Comparison of ENCODE assay signal across 19 cellular contexts in the genomic region with DNA sequence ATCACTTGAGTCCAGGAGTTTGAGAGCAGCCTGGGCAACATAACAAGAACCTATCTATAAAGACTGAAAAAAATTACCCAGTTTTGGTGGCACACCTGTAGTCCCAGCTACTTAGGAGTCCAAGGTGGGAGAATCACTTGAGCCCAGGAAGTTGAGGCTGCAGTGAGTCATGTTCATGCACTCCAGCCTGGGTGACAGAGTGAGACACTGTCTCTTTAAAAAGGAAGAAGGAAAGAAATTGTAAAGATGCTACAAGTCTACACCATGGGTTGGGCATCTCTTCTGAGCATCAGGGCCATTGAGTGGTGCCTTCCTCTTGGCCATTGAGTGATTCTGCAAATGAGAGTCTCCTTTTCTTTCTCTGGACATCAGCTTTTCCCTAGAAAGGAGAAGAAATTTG. TPM values are rescaled to one million over a fixed set of nuclear protein-coding genes. Genes with fewer than 3 reads are reported as not detected.
DNase-seq lines count a peak whose midpoint lies in the region; ATAC-seq, FAIRE-seq and TF ChIP-seq lines count a peak whose summit lies in the region.
"Had no signal": no experiment of that assay in that cellular context is flagged by ENCODE, and none has a peak within 500 bp of the region (broad histone marks: within the 10 kb centered on the region; RNA-seq: fewer than 3 reads in every experiment).

No MANE protein-coding gene starts in this region.

- H3F3A ChIP-seq in GM23338 (replicated peaks; ENCODE audit: low read depth): no peaks in the 10 kb centered on the region

- no peaks in the 10 kb centered on the region for H3K9me2 ChIP-seq in GM23338 (ENCODE audit: insufficient read depth)

- TF ChIP-seq CTCF in GM23338 (conservative IDR thresholded peaks at IDR 0.05; ENCODE audit: low read depth in 2 of 2): no peak
- TF ChIP-seq CTCF in K562 (IDR thresholded peaks at IDR 0.05 in 2 of 3, conservative IDR thresholded peaks at IDR 0.05 in 1 of 3; ENCODE audit: insufficient read depth in 2 of 3, low read depth in 1 of 3, low read length in 3 of 3): no peak
- TF ChIP-seq CTCF in keratinocyte (optimal IDR thresholded peaks at IDR 0.05 in 1 of 3, IDR thresholded peaks at IDR 0.05 in 1 of 3, conservative IDR thresholded peaks at IDR 0.05 in 1 of 3; ENCODE audit: extremely low read depth in 1 of 3, insufficient read depth in 2 of 3, low read length in 3 of 3): no peak
- TF ChIP-seq CTCF in gastrocnemius medialis (IDR thresholded peaks at IDR 0.05 in 4 of 5, conservative IDR thresholded peaks at IDR 0.05 in 1 of 5): no peak
- TF ChIP-seq CTCF in heart left ventricle (IDR thresholded peaks at IDR 0.05): no peak

- TF ChIP-seq EP300 in K562 (IDR thresholded peaks at IDR 0.05; ENCODE audit: low read length): no peak

- no TSS peak for BruUV-seq in K562 (replicated peaks; lab: Mats Ljungman, UMichigan)

- TF ChIP-seq POLR2A in K562 (conservative IDR thresholded peaks at IDR 0.05): no peak
- TF ChIP-seq POLR2A in gastrocnemius medialis (IDR thresholded peaks at IDR 0.05): no peak
- no peak for TF ChIP-seq POLR2A in heart left ventricle (IDR thresholded peaks at IDR 0.05)

- no peaks in the 10 kb centered on the region for H3K36me3 Mint-ChIP-seq in GM23338 (ENCODE audit: low read depth)
- H3K36me3 Mint-ChIP-seq: CD4-positive, CD25-positive, alpha-beta regulatory T cell; CD8-positive, alpha-beta memory T cell had no signal

- intact Hi-C loops in K562 (cut with micrococcal nuclease): no loop called here
- intact Hi-C loops in gastrocnemius medialis (cut with DNase I; ENCODE audit: low total_unique reads): no loop called here
- intact Hi-C loops in heart left ventricle (cut with DNase I): no loop called here
- intact Hi-C loops in aorta (cut with DNase I): no loop called here

- H3K27me3 ChIP-seq in GM23338 (ENCODE audit: insufficient read depth) (no peaks in the 10 kb centered on the region), K562 (ENCODE audit: control insufficient read depth in 2 of 2, insufficient read depth in 2 of 2, low read length in 2 of 2) (no peaks in the 10 kb centered on the region), keratinocyte (ENCODE audit: control insufficient read depth, extremely low read depth, insufficient read depth, low read length) (no peaks in the 10 kb centered on the region), gastrocnemius medialis (no peaks in the 10 kb centered on the region), heart left ventricle (no peaks in the 10 kb centered on the region), aorta (ENCODE audit: control insufficient read depth in 1 of 2, insufficient read depth in 2 of 2, low read length in 1 of 2) (no peaks in the 10 kb centered on the region)
- H3K27me3 ChIP-seq: BE2C had no signal

- POLR2A ChIA-PET in K562 (lab: Yijun Ruan, JAX): no interaction called here

- no peak overlapping the region for H3K4me3 Mint-ChIP-seq in GM23338
- H3K4me3 Mint-ChIP-seq: CD4-positive, CD25-positive, alpha-beta regulatory T cell; CD8-positive, alpha-beta memory T cell; HFFc6 had no signal

- H3K36me3 ChIP-seq in GM23338 (ENCODE audit: insufficient read depth) (no peaks in the 10 kb centered on the region), K562 (ENCODE audit: control insufficient read depth, insufficient read depth, low read length) (no peaks in the 10 kb centered on the region), keratinocyte (ENCODE audit: control insufficient read depth in 2 of 2, extremely low read depth in 1 of 2, insufficient read depth in 2 of 2, low read length in 2 of 2) (no peaks in the 10 kb centered on the region), gastrocnemius medialis (no peaks in the 10 kb centered on the region), heart left ventricle (no peaks in the 10 kb centered on the region), aorta (ENCODE audit: control insufficient read depth in 1 of 2, insufficient read depth in 2 of 2, low read length in 1 of 2) (no peaks in the 10 kb centered on the region)
- H3K36me3 ChIP-seq: BE2C had no signal

- H4K20me1 ChIP-seq in GM23338 (replicated peaks; ENCODE audit: insufficient read depth): no peaks in the 10 kb centered on the region
- no peaks in the 10 kb centered on the region for H4K20me1 ChIP-seq in K562 (replicated peaks; ENCODE audit: control insufficient read depth, insufficient read depth, low read length)
- no peaks in the 10 kb centered on the region for H4K20me1 ChIP-seq in keratinocyte (ENCODE audit: control insufficient read depth, extremely low read depth, insufficient read depth, low read length)

- in situ Hi-C loops in K562 (cut with MboI) (no loop called here), gastrocnemius medialis (cut with MboI; ENCODE audit: low sequenced_read_pairs in 4 of 4) (loop anchor here in 1 of 4 donors (10.0 kb wide), 1 partner anchor 138 kb away; no protein-coding TSS in a partner anchor)

- H3K27me3 Mint-ChIP-seq in GM23338 (ENCODE audit: insufficient read depth, low read depth, poor library complexity): peaks cover 2% of the 10 kb centered on the region

- H3K9ac ChIP-seq in K562 (ENCODE audit: insufficient read depth in 1 of 2, low read depth in 2 of 2, low read length in 2 of 2) (no peak overlapping the region), keratinocyte (ENCODE audit: control insufficient read depth, extremely low read depth, insufficient read depth, low read length) (no peak overlapping the region)

- no peaks in the 10 kb centered on the region for H3K9me3 Mint-ChIP-seq in GM23338
- H3K9me3 Mint-ChIP-seq: CD8-positive, alpha-beta memory T cell; HFFc6 had no signal

- CTCF ChIA-PET in K562 (lab: Yijun Ruan, JAX; ENCODE audit: low intra/inter-chr PET ratio): no interaction called here

- TF ChIP-seq RAD21 in K562 (CRISPR knock-in tag; conservative IDR thresholded peaks at IDR 0.05 in 1 of 2, IDR thresholded peaks at IDR 0.05 in 1 of 2): no peak

- no peaks in the 10 kb centered on the region for H3K9me1 ChIP-seq in K562 (ENCODE audit: control insufficient read depth, insufficient read depth, low read length)
- H3K9me1 ChIP-seq in keratinocyte (ENCODE audit: control insufficient read depth, extremely low read depth, insufficient read depth, low read length): no peaks in the 10 kb centered on the region

- no peak overlapping the region for H3K27ac ChIP-seq in GM23338 (ENCODE audit: low read depth)
- H3K27ac ChIP-seq in K562 (ENCODE audit: extremely low read depth, low read depth, low read length): no peak overlapping the region
- H3K27ac ChIP-seq in keratinocyte (ENCODE audit: control insufficient read depth, insufficient read depth, low read length): no peak overlapping the region
- H3K27ac ChIP-seq in gastrocnemius medialis: peak overlapping the region; percentile 15 to 56 (median 47)
- no peak overlapping the region for H3K27ac ChIP-seq in heart left ventricle
- no peak overlapping the region for H3K27ac ChIP-seq in aorta (ENCODE audit: low read depth in 1 of 2, low read length in 2 of 2)

- no peak overlapping the region for H3K27ac Mint-ChIP-seq in GM23338
- H3K27ac Mint-ChIP-seq: CD4-positive, CD25-positive, alpha-beta regulatory T cell; CD8-positive, alpha-beta memory T cell; HFFc6 had no signal

- H3K4me1 Mint-ChIP-seq in GM23338: peaks cover 13% of the 10 kb centered on the region

- 0 out of 2 replicates have a peak overlapping the region, but pooled peaks have one; percentile 43 for H2AFZ ChIP-seq in GM23338
- no peak overlapping the region for H2AFZ ChIP-seq in K562 (ENCODE audit: low read depth, low read length)
- H2AFZ ChIP-seq in keratinocyte (ENCODE audit: control insufficient read depth, low read length): no peak overlapping the region

- H3K4me3 ChIP-seq in GM23338 (no peak overlapping the region), K562 (no peak overlapping the region), keratinocyte (ENCODE audit: control insufficient read depth in 2 of 3, extremely low read depth in 1 of 3, insufficient read depth in 2 of 3, low read depth in 1 of 3, low read length in 3 of 3) (no peak overlapping the region), gastrocnemius medialis (no peak overlapping the region), heart left ventricle (no peak overlapping the region), aorta (ENCODE audit: low read length in 2 of 2) (no peak overlapping the region)

- H3K4me2 ChIP-seq in GM23338: no peak overlapping the region
- no peak overlapping the region for H3K4me2 ChIP-seq in K562 (ENCODE audit: insufficient read depth, low read length)
- peak overlapping the region; percentile 9 for H3K4me2 ChIP-seq in keratinocyte (ENCODE audit: control insufficient read depth, extremely low read depth, insufficient read depth, low read depth, low read length)

- DNase-seq in GM23338 (ENCODE audit: low spot score) (no peak), K562 (ENCODE audit: extremely low read depth in 1 of 4, low spot score in 3 of 4) (no peak), keratinocyte (ENCODE audit: low read depth, low spot score) (no peak), gastrocnemius medialis (no peak), heart left ventricle (no peak), aorta (no peak), NCI-H2081 treated with DMSO at 0.1 percent for 48 hours (lab: John Stamatoyannopoulos, UW) (no peak), DMS153 treated with DMSO at 0.1 percent for 48 hours (lab: John Stamatoyannopoulos, UW; ENCODE audit: unreplicated experiment) (no peak)
- DNase-seq: ACHN; BE2C; CD4-positive, CD25-positive, alpha-beta regulatory T cell; CD8-positive, alpha-beta memory T cell; COR-L47; DMS 273 treated with DMSO at 0.1 percent for 48 hours; GDM1; GOT3; H7; HFFc6 had no signal

- dilution Hi-C loops in keratinocyte (cut with MboI; ENCODE audit: extremely low pct_ligation_motif_present, low sequenced_read_pairs): no loop called here

- H3K4me1 ChIP-seq in GM23338 (ENCODE audit: insufficient read depth) (peaks cover 6% of the 10 kb centered on the region), K562 (replicated peaks in 1 of 2; ENCODE audit: control insufficient read depth in 2 of 2, insufficient read depth in 2 of 2, low read length in 2 of 2) (no peaks in the 10 kb centered on the region; a peak in 2 of 5 replicates), keratinocyte (ENCODE audit: control insufficient read depth, extremely low read depth, insufficient read depth, low read length) (peaks cover 23% of the 10 kb centered on the region), gastrocnemius medialis (peaks cover 20 to 25% of the 10 kb centered on the region in 2 donors), heart left ventricle (peaks cover 0 to 16% (median 5%) of the 10 kb centered on the region in 12 donors), aorta (ENCODE audit: control insufficient read depth in 1 of 2, insufficient read depth in 2 of 2, low read length in 2 of 2) (no peaks in the 10 kb centered on the region)
- H3K4me1 ChIP-seq: BE2C had no signal

- no peak for FAIRE-seq in K562 (lab: Jason Lieb, UNC)
- no peak for FAIRE-seq in keratinocyte (lab: Jason Lieb, UNC)

- H3K9me3 ChIP-seq in K562 (replicated peaks; ENCODE audit: control insufficient read depth, insufficient read depth, low read depth, low read length) (no peaks in the 10 kb centered on the region), keratinocyte (ENCODE audit: control insufficient read depth, low read depth, low read length) (no peaks in the 10 kb centered on the region), gastrocnemius medialis (no peaks in the 10 kb centered on the region), heart left ventricle (no peaks in the 10 kb centered on the region), aorta (ENCODE audit: control insufficient read depth, low read length) (no peaks in the 10 kb centered on the region)
- H3K9me3 ChIP-seq: BE2C had no signal

- ATAC-seq in GM23338: no peak
- no peak for ATAC-seq in K562
- no peak for ATAC-seq in gastrocnemius medialis
- ATAC-seq in heart left ventricle: no peak
- ATAC-seq in aorta (ENCODE audit: low FRiP score): no peak
- ATAC-seq: HCT116 had no signal

- H3K79me2 ChIP-seq in GM23338 (replicated peaks; ENCODE audit: insufficient read depth): no peaks in the 10 kb centered on the region
- no peaks in the 10 kb centered on the region for H3K79me2 ChIP-seq in K562 (ENCODE audit: control insufficient read depth, insufficient read depth, low read length)
- no peaks in the 10 kb centered on the region for H3K79me2 ChIP-seq in keratinocyte (ENCODE audit: control insufficient read depth, insufficient read depth, low read length)

RNA-seq across cellular contexts. Expression of gene MTMR3, which starts 15.7 kb away (rescaled TPM):
- 25.8 and 27.4 TPM in 2 replicates for total RNA-seq in GM23338 (2014; rRNA removed; shearing (Covaris generic))
- polyA plus RNA-seq in GM23338 (2016; fragmentation: Nextera tagmentation; extraction: Ambion mirVana) (4.4 and 5.2 TPM in 2 replicates), K562 (2011; rRNA removed) (13.7 and 20.0 TPM in 2 replicates), K562 (2014; fragmentation: Illumina TruSeq; extraction: Trizol) (10.7 and 12.0 TPM in 2 replicates), K562 (2014; fragmentation: Nextera tagmentation; extraction: Ambion mirVana) (1 to 10 TPM; 1.6 to 1.9 TPM), K562 (2014; rRNA removed) (6.9 and 8.3 TPM in 2 replicates), keratinocyte (16.4 to 22.1 TPM (median 16.5 TPM) in 3 replicates), heart left ventricle (10 to 100 TPM in 1 of 2 donors, 1 to 10 TPM in 1; 9.6 to 22.3 TPM), aorta (10 to 100 TPM in 1 of 2 donors, 1 to 10 TPM in 1; 5.3 to 21.6 TPM)
- total RNA-seq in K562 (2011; cell fraction: chromatin; rRNA removed; ENCODE audit: low replicate concordance): 79.8 and 96.2 TPM in 2 replicates
- total RNA-seq in K562 (2011; cell fraction: nucleolus; rRNA removed): 38.5 and 45.4 TPM in 2 replicates
- total RNA-seq in K562 (2011; cell fraction: nucleoplasm; rRNA removed): 55.1 and 55.5 TPM in 2 replicates
- total RNA-seq in K562 (2014; rRNA removed) (5.1 and 9.0 TPM in 2 replicates), K562 (2014; rRNA removed; fragmentation: Illumina TruSeq; extraction: Trizol) (7.1 and 8.3 TPM in 2 replicates), K562 (2015; rRNA removed; fragmentation: Illumina TruSeq; extraction: Trizol) (7.5 and 7.9 TPM in 2 replicates), K562 (2021) (12.3 and 13.6 TPM in 2 replicates), gastrocnemius medialis (10 to 100 TPM; 36.6 to 42.1 (median 37.1) TPM), heart left ventricle (10 to 100 TPM; 26.1 to 44.8 (median 36.7) TPM), aorta (10 to 100 TPM; 52.7 to 65.3 TPM)
- 8.9 and 12.3 TPM in 2 replicates for polyA plus RNA-seq in K562 (2011; cell fraction: cytosol; rRNA removed)
- 83.6 and 87.4 TPM in 2 replicates for polyA plus RNA-seq in K562 (2011; cell fraction: nucleus; rRNA removed)
- polyA plus RNA-seq in K562 (2012): 8.8 and 14.8 TPM in 2 replicates
- 17.3 and 19.5 TPM in 2 replicates for polyA minus RNA-seq in K562 (2011; rRNA and poly(A)+ RNA removed)
- polyA minus RNA-seq in K562 (2011; cell fraction: cytosol; rRNA and poly(A)+ RNA removed): 5.9 and 13.6 TPM in 2 replicates
- polyA minus RNA-seq in K562 (2011; cell fraction: nucleus; rRNA and poly(A)+ RNA removed): 13.2 and 26.2 TPM in 2 replicates
- polyA plus RNA-seq in keratinocyte (2011; ENCODE audit: low read depth): 12.4 TPM
- polyA plus RNA-seq in keratinocyte (2011; cell fraction: cytosol; rRNA removed): 13.5 and 14.9 TPM in 2 replicates
- 60.2 and 68.9 TPM in 2 replicates for polyA plus RNA-seq in keratinocyte (2011; cell fraction: nucleus; rRNA removed)
- 13.2 and 23.4 TPM in 2 replicates for polyA plus RNA-seq in keratinocyte (2012; ENCODE audit: low replicate concordance)
- polyA minus RNA-seq in keratinocyte: 52.0 to 64.4 TPM (median 64.3 TPM) in 3 replicates
- 22.3 TPM for polyA minus RNA-seq in keratinocyte (2011; cell fraction: cytosol; rRNA and poly(A)+ RNA removed)
- polyA minus RNA-seq in keratinocyte (2011; cell fraction: nucleus; rRNA and poly(A)+ RNA removed): 48.1 and 73.0 TPM in 2 replicates

RNA-seq across cellular contexts. Expression of gene ASCC2, which starts 29.2 kb away (rescaled TPM):
- total RNA-seq in GM23338 (2014; rRNA removed; shearing (Covaris generic)): 30.5 and 32.4 TPM in 2 replicates
- 31.3 and 34.6 TPM in 2 replicates for polyA plus RNA-seq in GM23338 (2016; fragmentation: Nextera tagmentation; extraction: Ambion mirVana)
- total RNA-seq in K562 (2011; cell fraction: chromatin; rRNA removed; ENCODE audit: low replicate concordance): 87.8 and 154 TPM in 2 replicates
- total RNA-seq in K562 (2011; cell fraction: nucleolus; rRNA removed): 77.8 and 91.1 TPM in 2 replicates
- 95.8 and 138 TPM in 2 replicates for total RNA-seq in K562 (2011; cell fraction: nucleoplasm; rRNA removed)
- 22.9 and 33.0 TPM in 2 replicates for total RNA-seq in K562 (2014; rRNA removed)
- 20.2 and 20.4 TPM in 2 replicates for total RNA-seq in K562 (2014; rRNA removed; fragmentation: Illumina TruSeq; extraction: Trizol)
- total RNA-seq in K562 (2015; rRNA removed; fragmentation: Illumina TruSeq; extraction: Trizol): 26.6 and 27.3 TPM in 2 replicates
- total RNA-seq in K562 (2021): 42.5 and 45.1 TPM in 2 replicates
- 26.8 and 34.4 TPM in 2 replicates for polyA plus RNA-seq in K562 (2011; rRNA removed)
- polyA plus RNA-seq in K562 (2011; cell fraction: cytosol; rRNA removed): 26.4 and 36.5 TPM in 2 replicates
- 47.8 and 75.5 TPM in 2 replicates for polyA plus RNA-seq in K562 (2011; cell fraction: nucleus; rRNA removed)
- 35.6 and 43.4 TPM in 2 replicates for polyA plus RNA-seq in K562 (2012)
- polyA plus RNA-seq in K562 (2014; fragmentation: Illumina TruSeq; extraction: Trizol): 46.7 and 47.4 TPM in 2 replicates
- polyA plus RNA-seq in K562 (2014; fragmentation: Nextera tagmentation; extraction: Ambion mirVana): 1 to 10 TPM; 4.0 TPM
- polyA plus RNA-seq in K562 (2014; rRNA removed): 33.8 and 36.2 TPM in 2 replicates
- 29.8 and 30.7 TPM in 2 replicates for polyA minus RNA-seq in K562 (2011; rRNA and poly(A)+ RNA removed)
- 24.3 and 25.7 TPM in 2 replicates for polyA minus RNA-seq in K562 (2011; cell fraction: cytosol; rRNA and poly(A)+ RNA removed)
- polyA minus RNA-seq in K562 (2011; cell fraction: nucleus; rRNA and poly(A)+ RNA removed): 22.9 and 27.5 TPM in 2 replicates
- polyA plus RNA-seq in keratinocyte: 50.7 to 53.0 TPM (median 51.3 TPM) in 3 replicates
- 88.8 TPM for polyA plus RNA-seq in keratinocyte (2011; ENCODE audit: low read depth)
- 60.0 and 60.8 TPM in 2 replicates for polyA plus RNA-seq in keratinocyte (2011; cell fraction: cytosol; rRNA removed)
- polyA plus RNA-seq in keratinocyte (2011; cell fraction: nucleus; rRNA removed): 91.2 and 115 TPM in 2 replicates
- polyA plus RNA-seq in keratinocyte (2012; ENCODE audit: low replicate concordance): 36.8 and 53.9 TPM in 2 replicates
- polyA minus RNA-seq in keratinocyte: 52.9 to 126 TPM (median 64.0 TPM) in 3 replicates
- 48.3 TPM for polyA minus RNA-seq in keratinocyte (2011; cell fraction: cytosol; rRNA and poly(A)+ RNA removed)
- 37.4 and 55.6 TPM in 2 replicates for polyA minus RNA-seq in keratinocyte (2011; cell fraction: nucleus; rRNA and poly(A)+ RNA removed)
- 10 to 100 TPM; 26.4 to 45.2 (median 35.6) TPM for total RNA-seq in gastrocnemius medialis
- 10 to 100 TPM; 23.6 to 53.2 (median 30.4) TPM for total RNA-seq in heart left ventricle
- polyA plus RNA-seq in heart left ventricle: 10 to 100 TPM; 41.8 to 77.1 TPM
- 10 to 100 TPM; 36.9 to 58.0 TPM for total RNA-seq in aorta
- polyA plus RNA-seq in aorta: 10 to 100 TPM; 21.2 to 42.3 TPM

Comparison
In these comparisons a context has a peak if more than half of its experiments do, and no peak if none do; other contexts are left out.
1. H3K27ac ChIP-seq: peak in gastrocnemius medialis (4 of 4); none in GM23338 (single experiment), K562 (single experiment), keratinocyte (single experiment), heart left ventricle (0 of 12) and aorta (0 of 2).